In genomic region chr1:55320891-55321290, GRCh38 we compare ENCODE assay signal across 20 cellular contexts.
"Had no signal": no experiment of that assay in that cellular context is flagged by ENCODE, and none has a peak within 500 bp of the region (broad histone marks: within the 10 kb centered on the region; RNA-seq: fewer than 3 reads in every experiment).

No MANE protein-coding gene starts in this region.

- DNase-seq: activated CD4-positive, alpha-beta memory T cell treated with anti-CD3 and anti-CD28 coated beads for 36 hours; activated CD4-positive, alpha-beta T cell treated with anti-CD3 and anti-CD28 coated beads for 36 hours; activated naive CD4-positive, alpha-beta T cell; activated naive CD8-positive, alpha-beta T cell treated with anti-CD3 and anti-CD28 coated beads for 36 hours; activated T-cell treated with anti-CD3 and anti-CD28 coated beads, Interleukin-2, amount 50 U/mL, for 1 hour; amniotic stem cell; caudate nucleus; effector memory CD8-positive, alpha-beta T cell; gastrocnemius medialis; head of caudate nucleus; left lung; midbrain; nucleus accumbens; posterior cingulate gyrus; sigmoid colon; spleen; stimulated activated naive B cell treated with anti-CD40 and anti-IgM and Interleukin-4, amounts not matched to agents 10 μg/mL and 1 μg/mL and 100 μg/mL, for 72 hours; upper lobe of right lung had no signal

- FAIRE-seq: TTC549 had no signal

- H3K4me1 ChIP-seq: gastrocnemius medialis, upper lobe of right lung had no signal

- H3K27ac ChIP-seq: gastrocnemius medialis, left lung, sigmoid colon, spleen, thoracic aorta, upper lobe of right lung had no signal

- H3K9me3 ChIP-seq: gastrocnemius medialis, left lung, sigmoid colon, spleen, thoracic aorta, upper lobe of right lung had no signal

- H3K36me3 ChIP-seq: gastrocnemius medialis, left lung, sigmoid colon, spleen, thoracic aorta, upper lobe of right lung had no signal

- H3K27me3 ChIP-seq: gastrocnemius medialis, left lung, sigmoid colon, spleen, upper lobe of right lung had no signal

- H3K4me3 ChIP-seq: gastrocnemius medialis, left lung, sigmoid colon, spleen, thoracic aorta, upper lobe of right lung had no signal
